Comparison of ENCODE assay signal across 14 cellular contexts in genomic region chr5:53095222-53095621, GRCh38.
"Had no signal": no experiment of that assay in that cellular context is flagged by ENCODE, and none has a peak within 500 bp of the region (broad histone marks: within the 10 kb centered on the region; RNA-seq: fewer than 3 reads in every experiment).

No MANE protein-coding gene starts in this region.

- H3K4me3 Mint-ChIP-seq: activated CD4-positive, alpha-beta memory T cell treated with anti-CD3 and anti-CD28 coated beads for 36 hours; activated naive CD4-positive, alpha-beta T cell treated with anti-CD3 and anti-CD28 coated beads, Interleukin-2, amount 10 ng/mL, durations not matched to agents 7 days and 5 days; activated naive CD8-positive, alpha-beta T cell; activated T-cell treated with anti-CD3 and anti-CD28 coated beads, Interleukin-2, amount 50 U/mL, for 4 hours; central memory CD8-positive, alpha-beta T cell; T-helper 1 cell treated with Interleukin-12 subunit alpha and Interleukin-12 subunit beta and Interleukin-4 antibody, amounts not matched to agents 30 μg/mL and 1 μg/mL, for 36 hours; T-helper 2 cell treated with Interferon-gamma antibody and Interleukin-4, amounts not matched to agents 5 μg/mL and 100 μg/mL, for 36 hours had no signal

- H3K27me3 Mint-ChIP-seq: activated CD4-positive, alpha-beta memory T cell treated with anti-CD3 and anti-CD28 coated beads for 36 hours; activated naive CD4-positive, alpha-beta T cell treated with anti-CD3 and anti-CD28 coated beads, Interleukin-2, amount 10 ng/mL, durations not matched to agents 7 days and 5 days; activated naive CD8-positive, alpha-beta T cell; central memory CD8-positive, alpha-beta T cell had no signal

- H3K27ac ChIP-seq: brain microvascular endothelial cell, PC-9, SJCRH30 had no signal

- H3K36me3 Mint-ChIP-seq: activated naive CD8-positive, alpha-beta T cell had no signal

- H3K4me2 ChIP-seq: PC-9, SK-N-SH had no signal

- H3K4me3 ChIP-seq: PC-9, SJCRH30 had no signal

- H3K4me1 Mint-ChIP-seq: central memory CD8-positive, alpha-beta T cell had no signal

- H3K4me1 ChIP-seq: SJCRH30 had no signal

- H3K9me3 ChIP-seq: SJCRH30, SK-N-SH had no signal

- DNase-seq: amniotic stem cell, NCI-H1436 treated with DMSO at 0.1 percent for 48 hours, NCI-H524 treated with DMSO at 0.1 percent for 48 hours had no signal

- H3K9ac ChIP-seq: SK-N-SH had no signal

- H2AFZ ChIP-seq: PC-9 had no signal

- H3K27me3 ChIP-seq: brain microvascular endothelial cell, SJCRH30 had no signal

- H3K27ac Mint-ChIP-seq: activated CD4-positive, alpha-beta memory T cell treated with anti-CD3 and anti-CD28 coated beads for 36 hours; activated naive CD4-positive, alpha-beta T cell treated with anti-CD3 and anti-CD28 coated beads, Interleukin-2, amount 10 ng/mL, durations not matched to agents 7 days and 5 days; activated naive CD8-positive, alpha-beta T cell; T-helper 2 cell treated with Interferon-gamma antibody and Interleukin-4, amounts not matched to agents 5 μg/mL and 100 μg/mL, for 36 hours had no signal

- H3K9me3 Mint-ChIP-seq: activated CD4-positive, alpha-beta memory T cell treated with anti-CD3 and anti-CD28 coated beads for 36 hours; activated naive CD4-positive, alpha-beta T cell treated with anti-CD3 and anti-CD28 coated beads, Interleukin-2, amount 10 ng/mL, durations not matched to agents 7 days and 5 days; activated T-cell treated with anti-CD3 and anti-CD28 coated beads, Interleukin-2, amount 50 U/mL, for 4 hours; central memory CD8-positive, alpha-beta T cell; T-helper 1 cell treated with Interleukin-12 subunit alpha and Interleukin-12 subunit beta and Interleukin-4 antibody, amounts not matched to agents 30 μg/mL and 1 μg/mL, for 36 hours; T-helper 2 cell treated with Interferon-gamma antibody and Interleukin-4, amounts not matched to agents 5 μg/mL and 100 μg/mL, for 36 hours had no signal
